8 cellular contexts compared by ENCODE assay signal in genomic region chr2:181810823-181811695, GRCh38.
A peak's percentile ranks its signal among the peaks of the same experiment; 100 is the strongest.
DNase-seq lines count a peak whose midpoint lies in the region; ATAC-seq and TF ChIP-seq lines count a peak whose summit lies in the region.

No MANE protein-coding gene starts in this region.

- CTCF ChIA-PET in CD8-positive, alpha-beta T cell (lab: Charles Lee) = no interaction called here

- H3K27me3 ChIP-seq in CD8-positive, alpha-beta T cell (ENCODE audit: insufficient read depth, low read length) = no peaks in the 10 kb centered on the region

- peak overlapping the region; percentile 68 for H3K27ac Mint-ChIP-seq in chondrocyte (ENCODE audit: unreplicated experiment)
- no peak overlapping the region for H3K27ac Mint-ChIP-seq in CD8-positive, alpha-beta T cell

- POLR2A ChIA-PET in CD8-positive, alpha-beta T cell (lab: Charles Lee) = no interaction called here

- peaks cover 46% of the 10 kb centered on the region for H3K4me1 Mint-ChIP-seq in chondrocyte (ENCODE audit: low read depth)
- peaks cover 9% of the 10 kb centered on the region for H3K4me1 Mint-ChIP-seq in CD8-positive, alpha-beta T cell (ENCODE audit: low read depth)

- H3K9me3 Mint-ChIP-seq in chondrocyte (ENCODE audit: low read depth) = peaks cover 6% of the 10 kb centered on the region
- no peaks in the 10 kb centered on the region for H3K9me3 Mint-ChIP-seq in CD8-positive, alpha-beta T cell

- H3K4me3 ChIP-seq in CD8-positive, alpha-beta T cell (ENCODE audit: low read depth, low read length) = no peak overlapping the region

- TF ChIP-seq CTCF in chondrocyte (IDR thresholded peaks at IDR 0.05) = no peak
- TF ChIP-seq CTCF in CD8-positive, alpha-beta T cell (IDR thresholded peaks at IDR 0.05) = no peak

- no peaks in the 10 kb centered on the region for H3K27me3 Mint-ChIP-seq in chondrocyte (ENCODE audit: low read depth)
- peaks cover 6% of the 10 kb centered on the region for H3K27me3 Mint-ChIP-seq in CD8-positive, alpha-beta T cell (ENCODE audit: low read depth)

- no peak overlapping the region for H3K4me3 Mint-ChIP-seq in chondrocyte (ENCODE audit: unreplicated experiment)
- H3K4me3 Mint-ChIP-seq in CD8-positive, alpha-beta T cell = no peak overlapping the region

- intact Hi-C loops in CD8-positive, alpha-beta T cell (cut with DNase I, micrococcal nuclease) = no loop called here

- no peaks in the 10 kb centered on the region for H3K36me3 ChIP-seq in CD8-positive, alpha-beta T cell (ENCODE audit: insufficient read depth, low read length)

- no peak for ATAC-seq in CD8-positive, alpha-beta T cell
- ATAC-seq in HG03135 (IDR thresholded peaks at IDR 0.05; ENCODE audit: unreplicated experiment) = no peak

- in situ Hi-C loops in Caki2 (cut with HindIII; ENCODE audit: low pct_unique_long_range_greater_than_20kb, low sequenced_read_pairs) = no loop called here

- no peaks in the 10 kb centered on the region for H3K36me3 Mint-ChIP-seq in chondrocyte (ENCODE audit: low read depth)
- no peaks in the 10 kb centered on the region for H3K36me3 Mint-ChIP-seq in CD8-positive, alpha-beta T cell

- peak; percentile 81 for DNase-seq in Caki2 (ENCODE audit: low read depth)
- peak; percentile 44 for DNase-seq in NCI-H2196 (lab: John Stamatoyannopoulos, UW; ENCODE audit: unreplicated experiment)
- no peak for DNase-seq in chondrocyte (ENCODE audit: low spot score)
- DNase-seq in medulla oblongata (ENCODE audit: extremely low spot score) = peak; percentile 25
- no peak for DNase-seq in CD8-positive, alpha-beta T cell
- no peak for DNase-seq in NCI-H526 treated with DMSO at 0.1 percent for 48 hours (lab: John Stamatoyannopoulos, UW)
- DNase-seq in NCI-H82 treated with DMSO at 0.1 percent for 48 hours (lab: John Stamatoyannopoulos, UW; ENCODE audit: unreplicated experiment) = no peak

- no peak overlapping the region for H3K27ac ChIP-seq in CD8-positive, alpha-beta T cell (ENCODE audit: low read depth, low read length)

- H3K4me1 ChIP-seq in CD8-positive, alpha-beta T cell (ENCODE audit: insufficient read depth, low read length) = no peaks in the 10 kb centered on the region

- H3K9me3 ChIP-seq in CD8-positive, alpha-beta T cell (ENCODE audit: low read length) = no peaks in the 10 kb centered on the region

Comparison
In these comparisons a context has a peak if more than half of its experiments do, and no peak if none do; other contexts are left out.
1. DNase-seq: peak in Caki2 (single experiment), NCI-H2196 (single experiment) and medulla oblongata (single experiment); none in chondrocyte (single experiment), CD8-positive, alpha-beta T cell (0 of 7), NCI-H526 treated with DMSO at 0.1 percent for 48 hours (single experiment) and NCI-H82 treated with DMSO at 0.1 percent for 48 hours (single experiment).